1 cellular context compared by ENCODE assay signal in the genomic region with DNA sequence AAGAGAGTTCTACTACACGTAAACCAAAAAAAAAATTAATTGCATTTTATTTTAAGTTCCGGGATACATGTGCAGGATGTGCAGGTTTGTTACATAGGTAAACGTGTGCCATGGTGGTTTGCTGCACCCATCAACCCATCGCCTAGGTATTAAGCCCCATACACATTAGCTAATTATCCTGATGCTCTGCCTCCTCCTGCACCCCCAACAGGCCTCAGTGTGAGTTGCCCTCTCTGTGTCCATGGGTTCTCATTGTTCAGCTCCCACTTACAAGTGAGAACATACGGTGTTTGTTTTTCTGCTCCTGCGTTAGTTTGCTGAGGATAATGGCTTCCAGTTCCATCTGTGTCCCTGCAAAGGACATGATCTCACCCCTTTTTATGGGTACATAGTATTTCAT. TPM values are rescaled to one million over a fixed set of nuclear protein-coding genes. Genes with fewer than 3 reads are reported as not detected.
"Had no signal": no experiment of that assay in that cellular context is flagged by ENCODE, and none has a peak within 500 bp of the region (broad histone marks: within the 10 kb centered on the region; RNA-seq: fewer than 3 reads in every experiment).

No MANE protein-coding gene starts in this region.

RNA-seq across cellular contexts. Expression of gene THY1, which starts 32.7 kb away (rescaled TPM):
- total RNA-seq: PC-3 had no signal
